In the genomic region with DNA sequence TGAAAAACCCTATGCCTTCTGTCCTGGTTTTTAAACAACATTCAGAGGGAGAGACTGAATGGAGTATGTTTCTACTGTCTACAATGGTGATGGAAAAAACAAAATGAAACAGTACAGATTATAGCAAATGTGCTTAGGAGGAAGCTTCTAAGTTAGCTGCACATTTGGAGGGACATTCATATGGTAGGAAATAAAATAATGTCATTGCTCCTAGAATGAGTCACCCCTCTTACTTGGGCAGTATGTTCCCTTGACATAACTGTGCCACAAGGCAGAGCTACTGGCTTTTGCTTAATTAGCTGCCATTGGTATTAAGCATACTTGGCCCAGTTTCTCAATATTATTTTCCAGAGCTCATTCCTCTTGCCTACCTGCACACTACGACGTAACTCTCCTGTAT, we compare ENCODE assay signal across 18 cellular contexts.
DNase-seq lines count a peak whose midpoint lies in the region; ATAC-seq, FAIRE-seq and TF ChIP-seq lines count a peak whose summit lies in the region.
"Had no signal": no experiment of that assay in that cellular context is flagged by ENCODE, and none has a peak within 500 bp of the region (broad histone marks: within the 10 kb centered on the region; RNA-seq: fewer than 3 reads in every experiment).

No MANE protein-coding gene starts in this region.

- no peaks in the 10 kb centered on the region for H3K9me3 ChIP-seq in GM12878 (replicated peaks; ENCODE audit: control insufficient read depth, insufficient read depth, low read length)
- H3K9me3 ChIP-seq in gastrocnemius medialis, result no peaks in the 10 kb centered on the region
- H3K9me3 ChIP-seq in neuronal stem cell (replicated peaks in 1 of 2; ENCODE audit: control insufficient read depth in 2 of 2, insufficient read depth in 1 of 2, low read depth in 1 of 2, low read length in 2 of 2), result no peaks in the 10 kb centered on the region
- H3K9me3 ChIP-seq: BE2C, heart right ventricle had no signal

- H2BK12ac ChIP-seq in neuronal stem cell (ENCODE audit: low read length), result no peak overlapping the region

- no peak overlapping the region for H3K23ac ChIP-seq in neuronal stem cell (ENCODE audit: low read depth, low read length, poor library complexity)

- TF ChIP-seq CTCF in GM12878 (IDR thresholded peaks at IDR 0.05 in 2 of 3, conservative IDR thresholded peaks at IDR 0.05 in 1 of 3; ENCODE audit: control insufficient read depth in 2 of 3, extremely low read depth in 1 of 3, insufficient read depth in 1 of 3, low read depth in 3 of 3, low read length in 3 of 3), result no peak
- no peak for TF ChIP-seq CTCF in gastrocnemius medialis (IDR thresholded peaks at IDR 0.05 in 4 of 5, conservative IDR thresholded peaks at IDR 0.05 in 1 of 5)

- H3K27me3 ChIP-seq in GM12878 (replicated peaks in 1 of 2; ENCODE audit: control insufficient read depth in 2 of 2, insufficient read depth in 2 of 2, low read length in 1 of 2), result no peaks in the 10 kb centered on the region
- H3K27me3 ChIP-seq in gastrocnemius medialis, result no peaks in the 10 kb centered on the region
- no peaks in the 10 kb centered on the region for H3K27me3 ChIP-seq in neuronal stem cell (ENCODE audit: control insufficient read depth in 3 of 3, insufficient read depth in 3 of 3, low read depth in 1 of 3, low read length in 3 of 3)
- H3K27me3 ChIP-seq: BE2C, heart right ventricle had no signal

- TF ChIP-seq EP300 in GM12878 (IDR thresholded peaks at IDR 0.05; ENCODE audit: borderline replicate concordance in 1 of 2, control insufficient read depth in 1 of 2, low read depth in 2 of 2, low read length in 2 of 2), result no peak

- H3K18ac ChIP-seq in neuronal stem cell (ENCODE audit: low read length), result no peak overlapping the region

- H2BK120ac ChIP-seq in neuronal stem cell (ENCODE audit: low read depth, low read length), result no peak overlapping the region

- RAD21 ChIA-PET in GM12878 (lab: Charles Lee; ENCODE audit: unreplicated experiment), result no interaction called here

- CTCF ChIA-PET in GM12878 (lab: Yijun Ruan, JAX), result interaction anchor here (0.7 kb wide), 1 partner anchor 9 kb away, joined by 3 read pairs; no protein-coding TSS in a partner anchor

- SMC1A ChIA-PET in GM12878 (lab: Charles Lee; ENCODE audit: uncharacterized antibody, unreplicated experiment), result interaction anchor here (0.5 kb wide), 1 partner anchor 471 kb away, joined by 3 read pairs; no protein-coding TSS in a partner anchor

- H3K4me1 ChIP-seq in GM12878 (ENCODE audit: control insufficient read depth, insufficient read depth, low read length) (no peaks in the 10 kb centered on the region), gastrocnemius medialis (peaks cover 11 to 26% of the 10 kb centered on the region in 2 donors), neuronal stem cell (ENCODE audit: control insufficient read depth in 2 of 2, insufficient read depth in 1 of 2, low read depth in 1 of 2, low read length in 2 of 2) (peaks cover 0 to 1% of the 10 kb centered on the region in 2 donors)
- H3K4me1 ChIP-seq: heart right ventricle had no signal

- H3K4me2 ChIP-seq in GM12878 (ENCODE audit: control insufficient read depth, insufficient read depth) (no peak overlapping the region), neuronal stem cell (ENCODE audit: insufficient read depth, low read length, poor library complexity, severe bottlenecking) (no peak overlapping the region)

- no peak overlapping the region for H4K8ac ChIP-seq in neuronal stem cell (ENCODE audit: low read depth, low read length)

- TF ChIP-seq RAD21 in GM12878 (IDR thresholded peaks at IDR 0.05; ENCODE audit: insufficient read depth, low read depth, low read length), result no peak

- H2BK5ac ChIP-seq in neuronal stem cell (ENCODE audit: low read length), result no peak overlapping the region

- peak; percentile 9 for FAIRE-seq in GM12892 (lab: Jason Lieb, UNC)
- FAIRE-seq in GM12878 (lab: Jason Lieb, UNC), result no peak

- H3K4ac ChIP-seq in neuronal stem cell (ENCODE audit: low read length), result no peak overlapping the region

- no peaks in the 10 kb centered on the region for H3K79me1 ChIP-seq in neuronal stem cell (ENCODE audit: low read depth, low read length)

- no peaks in the 10 kb centered on the region for H4K20me1 ChIP-seq in GM12878 (ENCODE audit: control insufficient read depth, insufficient read depth)

- POLR2A ChIA-PET in GM12878 (lab: Charles Lee), result interaction anchor here (0.6 kb wide), 1 partner anchor 340 kb away, joined by 3 read pairs; the partner anchor contains the start of gene NUP155

- H3K4me3 ChIP-seq in GM12878 (no peak overlapping the region), gastrocnemius medialis (no peak overlapping the region), neuronal stem cell (ENCODE audit: low read length in 2 of 2) (no peak overlapping the region)
- H3K4me3 ChIP-seq: heart right ventricle had no signal

- in situ Hi-C loops in GM12878 (cut with MboI) (no loop called here), gastrocnemius medialis (cut with MboI; ENCODE audit: low sequenced_read_pairs in 4 of 4) (no loop called here)

- H2AK5ac ChIP-seq in neuronal stem cell (ENCODE audit: low read depth, low read length), result no peak overlapping the region

- no peaks in the 10 kb centered on the region for H3K79me2 ChIP-seq in GM12878 (ENCODE audit: control insufficient read depth, insufficient read depth, low read length)

- WGBS in GM12878 (ENCODE audit: insufficient coverage, insufficient replicate concordance, low lambda C conversion rate, missing lambda C conversion rate), result 96% methylated on average over 2 of the region's 2 CpGs
- no CpG with 5 or more reads among the region's 2 CpGs for WGBS in neuronal stem cell (ENCODE audit: extremely low coverage in 2 of 2, insufficient read length in 2 of 2, insufficient replicate concordance in 1 of 2), 2 donors

- H3K27ac ChIP-seq in GM12878 (ENCODE audit: control insufficient read depth, insufficient read depth) (no peak overlapping the region), gastrocnemius medialis (peak overlapping the region in 2 of 4 donors; percentile 59 to 63), neuronal stem cell (replicated peaks; ENCODE audit: low read length) (no peak overlapping the region)
- H3K27ac ChIP-seq: heart right ventricle had no signal

- ATAC-seq in GM12878 (peak; percentile 62), gastrocnemius medialis (peak; percentile 92)
- ATAC-seq: heart right ventricle, T-cell had no signal

- H2BK15ac ChIP-seq in neuronal stem cell (ENCODE audit: low read length), result no peak overlapping the region

- H3K36me3 ChIP-seq in GM12878 (ENCODE audit: control insufficient read depth in 2 of 2, insufficient read depth in 2 of 2, low read length in 1 of 2), result no peaks in the 10 kb centered on the region
- no peaks in the 10 kb centered on the region for H3K36me3 ChIP-seq in gastrocnemius medialis
- no peaks in the 10 kb centered on the region for H3K36me3 ChIP-seq in neuronal stem cell (replicated peaks in 1 of 2; ENCODE audit: control insufficient read depth in 2 of 2, insufficient read depth in 2 of 2, low read length in 2 of 2)
- H3K36me3 ChIP-seq: BE2C had no signal

- intact Hi-C loops in GM12878 (cut with micrococcal nuclease; ENCODE audit: unreplicated experiment), result no loop called here
- intact Hi-C loops in gastrocnemius medialis (cut with DNase I; ENCODE audit: low total_unique reads), result no loop called here
- intact Hi-C loops in posterior cingulate gyrus (cut with DNase I), result no loop called here

- H3K14ac ChIP-seq in neuronal stem cell (ENCODE audit: low read length), result no peak overlapping the region

- BruUV-seq in GM12878 (replicated peaks; lab: Mats Ljungman, UMichigan), result no TSS peak

- no peak overlapping the region for H4K91ac ChIP-seq in neuronal stem cell (ENCODE audit: low read depth, low read length, poor library complexity)

- H2AFZ ChIP-seq in GM12878 (ENCODE audit: control insufficient read depth, low read depth, low read length), result no peak overlapping the region
- no peak overlapping the region for H2AFZ ChIP-seq in neuronal stem cell (ENCODE audit: low read length)

- no peak for TF ChIP-seq POLR2A in GM12892 (IDR thresholded peaks at IDR 0.05; ENCODE audit: low read depth, low read length)
- TF ChIP-seq POLR2A in GM12878 (IDR thresholded peaks at IDR 0.05; ENCODE audit: low read depth, low read length), result no peak
- TF ChIP-seq POLR2A in gastrocnemius medialis (IDR thresholded peaks at IDR 0.05), result no peak
- no peak for TF ChIP-seq POLR2A in erythroblast (IDR thresholded peaks at IDR 0.05; ENCODE audit: low read length)

- no peak for DNase-seq in GM12892 (ENCODE audit: insufficient read length)
- peak; percentile 42 for DNase-seq in LHCN-M2 (ENCODE audit: low read depth)
- DNase-seq in GM12878 (ENCODE audit: low read depth, low spot score), result no peak
- DNase-seq in gastrocnemius medialis, result no peak
- DNase-seq in erythroblast (lab: John Stamatoyannopoulos, UW), result no peak
- DNase-seq in neuronal stem cell (ENCODE audit: low spot score), result no peak
- no peak for DNase-seq in posterior cingulate gyrus
- DNase-seq: BE2C; caudate nucleus; GDM1; heart right ventricle; immature natural killer cell; NCI-H2081 treated with DMSO at 0.1 percent for 48 hours; NCI-H510A treated with DMSO at 0.1 percent for 48 hours; Right ventricle myocardium superior; stimulated activated CD4-positive, alpha-beta T cell treated with anti-CD3 and anti-CD28 coated beads, Interleukin-2, amount 100 ng/mL, for 24 hours; substantia nigra; T-cell had no signal

- H3K9ac ChIP-seq in GM12878 (ENCODE audit: control insufficient read depth, insufficient read depth, low read length) (no peak overlapping the region), neuronal stem cell (ENCODE audit: low read depth, low read length, poor library complexity) (no peak overlapping the region)

TF ChIP-seq in GM12878, 131 proteins besides CTCF, POLR2A, EP300 and RAD21:
- TF ChIP-seq CBX5 (IDR thresholded peaks at IDR 0.05; ENCODE audit: low read depth) (no peak), JUNB (IDR thresholded peaks at IDR 0.05) (peak; percentile 44), ETV6 (conservative IDR thresholded peaks at IDR 0.05 in 1 of 2, IDR thresholded peaks at IDR 0.05 in 1 of 2; ENCODE audit: borderline replicate concordance in 1 of 2, low read depth in 1 of 2) (peak in 1 of 2 experiments; percentile 54; a peak in 1 of 4 replicates)
